ENCODE assay signal across 23 cellular contexts in genomic region chr19:15577184-15577771, GRCh38. TPM values are rescaled to one million over a fixed set of nuclear protein-coding genes. Genes with fewer than 3 reads are reported as not detected.
"Had no signal": no experiment of that assay in that cellular context is flagged by ENCODE, and none has a peak within 500 bp of the region (broad histone marks: within the 10 kb centered on the region; RNA-seq: fewer than 3 reads in every experiment).

No MANE protein-coding gene starts in this region.

- H3K36me3 ChIP-seq: brain microvascular endothelial cell, gastrocnemius medialis, heart left ventricle, left ventricle myocardium inferior, prostate gland, right atrium auricular region had no signal

- DNase-seq: activated CD4-positive, alpha-beta T cell treated with anti-CD3 and anti-CD28 coated beads, Interleukin-2, amount 50 U/mL, for 4 hours; activated naive CD4-positive, alpha-beta T cell treated with anti-CD3 and anti-CD28 coated beads, Interleukin-2, amount 50 U/mL, for 16 hours; activated T-cell treated with anti-CD3 and anti-CD28 coated beads, Interleukin-2, amount 50 U/mL, for 1 hour; aorta; brain microvascular endothelial cell; cortex of kidney; gastrocnemius medialis; kidney; left ventricle myocardium inferior; mucosa of descending colon; naive B cell; stimulated activated CD4-positive, alpha-beta T cell treated with anti-CD3 and anti-CD28 coated beads, Interleukin-4, amount 100 ng/mL, for 24 hours had no signal

- H3K36me3 Mint-ChIP-seq: naive B cell; stimulated activated memory B cell treated with anti-CD40 and anti-IgM and Interleukin-4, amounts not matched to agents 10 μg/mL and 1 μg/mL and 100 μg/mL, for 72 hours had no signal

- H3K9me3 ChIP-seq: gastrocnemius medialis, heart left ventricle, left ventricle myocardium inferior, mucosa of descending colon, prostate gland, right atrium auricular region had no signal

- H3K27ac ChIP-seq: brain microvascular endothelial cell, gastrocnemius medialis, heart left ventricle, left ventricle myocardium inferior, prostate gland, right atrium auricular region had no signal

- ATAC-seq: esophagus mucosa; gastrocnemius medialis; heart left ventricle; mucosa of descending colon; stimulated activated memory B cell treated with anti-CD40 and anti-IgM and Interleukin-4, amounts not matched to agents 10 μg/mL and 1 μg/mL and 100 μg/mL, for 72 hours had no signal

- FAIRE-seq: kidney, TTC549 had no signal

- H3K4me1 ChIP-seq: gastrocnemius medialis, heart left ventricle, left ventricle myocardium inferior, prostate gland, right atrium auricular region had no signal

- H3K9me3 Mint-ChIP-seq: central memory CD8-positive, alpha-beta T cell; naive B cell; stimulated activated memory B cell treated with anti-CD40 and anti-IgM and Interleukin-4, amounts not matched to agents 10 μg/mL and 1 μg/mL and 100 μg/mL, for 72 hours had no signal

- H3K4me2 ChIP-seq: smooth muscle cell had no signal

- H3K27ac Mint-ChIP-seq: naive B cell; stimulated activated memory B cell treated with anti-CD40 and anti-IgM and Interleukin-4, amounts not matched to agents 10 μg/mL and 1 μg/mL and 100 μg/mL, for 72 hours had no signal

- H3K4me3 ChIP-seq: gastrocnemius medialis, heart left ventricle, left ventricle myocardium inferior, mucosa of descending colon, prostate gland, right atrium auricular region, smooth muscle cell had no signal

- H3K27me3 ChIP-seq: brain microvascular endothelial cell, right atrium auricular region had no signal

- H3K4me1 Mint-ChIP-seq: central memory CD8-positive, alpha-beta T cell; naive B cell; neural crest cell; stimulated activated memory B cell treated with anti-CD40 and anti-IgM and Interleukin-4, amounts not matched to agents 10 μg/mL and 1 μg/mL and 100 μg/mL, for 72 hours had no signal

- H3K4me3 Mint-ChIP-seq: central memory CD8-positive, alpha-beta T cell; naive B cell; neural crest cell; stimulated activated memory B cell treated with anti-CD40 and anti-IgM and Interleukin-4, amounts not matched to agents 10 μg/mL and 1 μg/mL and 100 μg/mL, for 72 hours had no signal

RNA-seq across cellular contexts. Expression of gene CYP4F8, which starts 37.7 kb away (rescaled TPM):
- total RNA-seq: aorta; esophagus mucosa; gastrocnemius medialis; heart left ventricle; kidney; left ventricle myocardium inferior; mucosa of descending colon; neural crest cell; osteoblast; right atrium auricular region; smooth muscle cell; T-helper 2 cell treated with Interferon-gamma antibody and Interleukin-4, amounts not matched to agents 100 ng/mL and 5 ng/mL, for 36 hours had no signal
- polyA plus RNA-seq: aorta, heart left ventricle, smooth muscle cell had no signal
